ENCODE assay signal across 12 cellular contexts in genomic region chr12:69655616-69656336, GRCh38. TPM values are rescaled to one million over a fixed set of nuclear protein-coding genes. Genes with fewer than 3 reads are reported as not detected.
DNase-seq lines count a peak whose midpoint lies in the region; ATAC-seq and TF ChIP-seq lines count a peak whose summit lies in the region.
"Had no signal": no experiment of that assay in that cellular context is flagged by ENCODE, and none has a peak within 500 bp of the region (broad histone marks: within the 10 kb centered on the region; RNA-seq: fewer than 3 reads in every experiment).

No MANE protein-coding gene starts in this region.

- H3K9me3 ChIP-seq in spleen: no peaks in the 10 kb centered on the region

- H3K4ac ChIP-seq in mesendoderm (ENCODE audit: low read depth, low read length): no peak overlapping the region

- ATAC-seq in HG03457 (IDR thresholded peaks at IDR 0.05; ENCODE audit: unreplicated experiment): no peak

- no peak overlapping the region for H2AK5ac ChIP-seq in mesendoderm (ENCODE audit: low read length)

- H3K36me3 ChIP-seq in mesendoderm (ENCODE audit: control insufficient read depth, insufficient read depth, low read length): no peaks in the 10 kb centered on the region
- no peaks in the 10 kb centered on the region for H3K36me3 ChIP-seq in spleen

- DNase-seq in AG09309 (ENCODE audit: low read depth) (peak; percentile 59), NCI-H226 (peak; percentile 82), epithelial cell of esophagus (ENCODE audit: low read depth) (peak; percentile 86), mesendoderm (peak; percentile 27), spleen (no peak), UCSD-AML1 (lab: John Stamatoyannopoulos, UW; ENCODE audit: unreplicated experiment) (no peak)
- no peak for DNase-seq in stimulated activated naive CD4-positive, alpha-beta T cell (lab: John Stamatoyannopoulos, UW)
- DNase-seq: CD4-positive, CD25-positive, alpha-beta regulatory T cell; GOT3; occipital lobe; SHP77 had no signal

- H3K27ac ChIP-seq in mesendoderm (ENCODE audit: low read depth, low read length) (no peak overlapping the region), spleen (peak overlapping the region in 2 of 8 donors; percentile 11 to 21)

- no peak overlapping the region for H3K18ac ChIP-seq in mesendoderm (ENCODE audit: low read length)

- no peaks in the 10 kb centered on the region for H3K79me1 ChIP-seq in mesendoderm (ENCODE audit: low read length)

- no peak for TF ChIP-seq CTCF in AG09309 (IDR thresholded peaks at IDR 0.05; ENCODE audit: control insufficient read depth, insufficient read depth, low read depth, low read length, missing control alignments)
- TF ChIP-seq CTCF in epithelial cell of esophagus (IDR thresholded peaks at IDR 0.05; ENCODE audit: insufficient read depth, low read depth, low read length, missing control alignments): no peak
- no peak for TF ChIP-seq CTCF in spleen (IDR thresholded peaks at IDR 0.05 in 8 of 11, conservative IDR thresholded peaks at IDR 0.05 in 3 of 11)

- no peak overlapping the region for H2BK15ac ChIP-seq in mesendoderm (replicated peaks; ENCODE audit: low read depth)

- no peaks in the 10 kb centered on the region for H3K4me1 ChIP-seq in mesendoderm (ENCODE audit: control insufficient read depth, low read depth, low read length)
- H3K4me1 ChIP-seq in spleen: peaks cover 0 to 7% (median 0%) of the 10 kb centered on the region in 6 donors

- H4K8ac ChIP-seq in mesendoderm (ENCODE audit: low read depth, low read length): no peak overlapping the region

- no peak overlapping the region for H4K5ac ChIP-seq in mesendoderm (ENCODE audit: low read length)

- WGBS in mesendoderm (ENCODE audit: extremely low coverage, insufficient coverage, low lambda C conversion rate): no CpG with 5 or more reads among the region's 11 CpGs
- WGBS in spleen, 5 donors: 77 to 86% (median 83%) methylated on average over 11 of the region's 11 CpGs

- H3K9ac ChIP-seq in mesendoderm (ENCODE audit: low read length): no peak overlapping the region

- H3K4me2 ChIP-seq in mesendoderm (ENCODE audit: low read length): no peak overlapping the region

- H2BK5ac ChIP-seq in mesendoderm (ENCODE audit: low read length): no peak overlapping the region

- H3K23ac ChIP-seq in mesendoderm (ENCODE audit: low read length): no peak overlapping the region

- no peak overlapping the region for H2BK120ac ChIP-seq in mesendoderm (ENCODE audit: low read depth, low read length)

- intact Hi-C loops in spleen (cut with DNase I; ENCODE audit: low total_unique reads): no loop called here

- no peak overlapping the region for H3K56ac ChIP-seq in mesendoderm (ENCODE audit: low read length)

- TF ChIP-seq POLR2A in spleen (IDR thresholded peaks at IDR 0.05): no peak

- H3K4me3 ChIP-seq in AG09309 (ENCODE audit: control insufficient read depth, low read depth, low read length) (no peak overlapping the region), epithelial cell of esophagus (ENCODE audit: low read length) (no peak overlapping the region), mesendoderm (ENCODE audit: low read length) (no peak overlapping the region), spleen (no peak overlapping the region)

- H3K27me3 ChIP-seq in mesendoderm (ENCODE audit: insufficient read depth, low read length, poor library complexity): no peaks in the 10 kb centered on the region
- no peaks in the 10 kb centered on the region for H3K27me3 ChIP-seq in spleen (replicated peaks in 1 of 7)

- no peaks in the 10 kb centered on the region for H3K79me2 ChIP-seq in mesendoderm (ENCODE audit: control insufficient read depth, insufficient read depth, low read length)

RNA-seq across cellular contexts. Expression of gene BEST3, which starts 43.3 kb away (rescaled TPM):
- polyA plus RNA-seq in mesendoderm (2013, experiment 1 of 2): 0.70 TPM
- polyA plus RNA-seq in mesendoderm (2013, experiment 2 of 2): 0.31 TPM
- under 1 TPM in 1 of 7 donors, not detected in 6; 0.14 TPM for total RNA-seq in spleen
- polyA plus RNA-seq in spleen: not detected
- total RNA-seq: CD4-positive, CD25-positive, alpha-beta regulatory T cell had no signal
- polyA plus RNA-seq: CD4-positive, CD25-positive, alpha-beta regulatory T cell had no signal

RNA-seq across cellular contexts. Expression of gene LRRC10, which starts 45.1 kb away (rescaled TPM):
- polyA plus RNA-seq in mesendoderm (2013, experiment 1 of 2): not detected
- polyA plus RNA-seq in mesendoderm (2013, experiment 2 of 2): not detected
- total RNA-seq in spleen: not detected
- not detected for polyA plus RNA-seq in spleen
- total RNA-seq: CD4-positive, CD25-positive, alpha-beta regulatory T cell; occipital lobe had no signal
- polyA plus RNA-seq: CD4-positive, CD25-positive, alpha-beta regulatory T cell had no signal

Comparison
In these comparisons a context has a peak if more than half of its experiments do, and no peak if none do; other contexts are left out.
1. DNase-seq: peak in AG09309 (single experiment), NCI-H226 (single experiment), epithelial cell of esophagus (single experiment) and mesendoderm (single experiment); none in stimulated activated naive CD4-positive, alpha-beta T cell (0 of 6), spleen (single experiment) and UCSD-AML1 (single experiment).